Comparison of ENCODE assay signal across 29 cellular contexts in the genomic region with DNA sequence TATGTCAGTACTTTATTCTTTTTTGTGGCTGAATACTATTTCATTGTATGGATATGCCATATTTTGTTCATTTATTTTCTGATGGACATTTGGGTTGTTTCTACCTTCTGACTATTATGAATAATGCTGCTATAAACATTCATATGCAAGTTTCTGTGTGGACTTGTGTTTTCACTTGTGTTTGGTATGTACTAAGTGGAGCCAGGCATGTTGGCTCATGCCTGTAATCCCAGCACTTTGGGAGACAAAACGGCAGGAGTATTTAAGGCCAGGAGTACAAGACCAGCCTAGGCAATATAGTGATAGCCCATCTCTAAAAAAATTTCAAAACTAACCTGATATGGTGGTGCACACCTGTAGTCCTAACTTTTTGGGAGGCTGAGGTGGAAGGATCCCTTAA. TPM values are rescaled to one million over a fixed set of nuclear protein-coding genes. Genes with fewer than 3 reads are reported as not detected.
A peak's percentile ranks its signal among the peaks of the same experiment; 100 is the strongest.
DNase-seq lines count a peak whose midpoint lies in the region; ATAC-seq, FAIRE-seq and TF ChIP-seq lines count a peak whose summit lies in the region.
"Had no signal": no experiment of that assay in that cellular context is flagged by ENCODE, and none has a peak within 500 bp of the region (broad histone marks: within the 10 kb centered on the region; RNA-seq: fewer than 3 reads in every experiment).

No MANE protein-coding gene starts in this region.

- ATAC-seq in stimulated activated naive CD8-positive, alpha-beta T cell treated with anti-CD3 and anti-CD28 coated beads, Interleukin-15, Interleukin-2, amounts not matched to agents 100 U/mL and 50 U/mL, for 24 hours = no peak
- ATAC-seq in T-helper 17 cell = no peak
- no peak for ATAC-seq in stimulated activated naive B cell treated with anti-CD40 and anti-IgM and Interleukin-4, amounts not matched to agents 10 μg/mL and 1 μg/mL and 100 μg/mL, for 72 hours (replicated peaks)
- ATAC-seq in GM18867 (IDR thresholded peaks at IDR 0.05; ENCODE audit: unreplicated experiment) = no peak
- ATAC-seq: heart right ventricle; left lobe of liver; naive thymus-derived CD8-positive, alpha-beta T cell; right cardiac atrium; SK-N-SH treated with all-trans-retinoic acid at 6 μM for 48 hours had no signal

- no peaks in the 10 kb centered on the region for H3K9me1 ChIP-seq in endothelial cell of umbilical vein (replicated peaks; ENCODE audit: control insufficient read depth, extremely low read depth, insufficient read depth, low read length)

- H3K27me3 Mint-ChIP-seq in stimulated activated naive CD8-positive, alpha-beta T cell treated with anti-CD3 and anti-CD28 coated beads, Interleukin-15, Interleukin-2, amounts not matched to agents 100 ng/mL and 50 ng/mL, for 24 hours = no peaks in the 10 kb centered on the region
- no peaks in the 10 kb centered on the region for H3K27me3 Mint-ChIP-seq in T-helper 17 cell
- no peaks in the 10 kb centered on the region for H3K27me3 Mint-ChIP-seq in stimulated activated naive B cell treated with anti-CD40 and anti-IgM and Interleukin-4, amounts not matched to agents 10 μg/mL and 1 μg/mL and 100 μg/mL, for 72 hours
- H3K27me3 Mint-ChIP-seq: dendritic cell treated with granulocyte-macrophage colony-stimulating factor and Interleukin-4, amounts not matched to agents 40 ng/mL and 50 ng/mL, for 4 days; IgD-negative memory B cell; naive thymus-derived CD8-positive, alpha-beta T cell had no signal

- POLR2A ChIA-PET in endothelial cell of umbilical vein (lab: Charles Lee) = no interaction called here

- H3K9me3 Mint-ChIP-seq in stimulated activated naive CD8-positive, alpha-beta T cell treated with anti-CD3 and anti-CD28 coated beads, Interleukin-15, Interleukin-2, amounts not matched to agents 100 ng/mL and 50 ng/mL, for 24 hours = no peaks in the 10 kb centered on the region
- no peaks in the 10 kb centered on the region for H3K9me3 Mint-ChIP-seq in stimulated activated naive B cell treated with anti-CD40 and anti-IgM and Interleukin-4, amounts not matched to agents 10 μg/mL and 1 μg/mL and 100 μg/mL, for 72 hours
- H3K9me3 Mint-ChIP-seq: naive thymus-derived CD8-positive, alpha-beta T cell had no signal

- peak overlapping the region; percentile 30 for H3K27ac ChIP-seq in endothelial cell of umbilical vein (ENCODE audit: insufficient read depth, low read depth, low read length)
- H3K27ac ChIP-seq: heart right ventricle, parathyroid adenoma, RWPE1, stomach, transverse colon had no signal

- H3K9ac ChIP-seq in endothelial cell of umbilical vein (replicated peaks; ENCODE audit: extremely low read depth, insufficient read depth, low read length) = no peak overlapping the region
- H3K9ac ChIP-seq: parathyroid adenoma had no signal

- H3K27me3 ChIP-seq in endothelial cell of umbilical vein (ENCODE audit: control insufficient read depth in 2 of 2, insufficient read depth in 2 of 2, low read length in 2 of 2) = no peaks in the 10 kb centered on the region
- H3K27me3 ChIP-seq: heart right ventricle, stomach, transverse colon had no signal

- no peak overlapping the region for H3K4me3 Mint-ChIP-seq in stimulated activated naive CD8-positive, alpha-beta T cell treated with anti-CD3 and anti-CD28 coated beads, Interleukin-15, Interleukin-2, amounts not matched to agents 100 ng/mL and 50 ng/mL, for 24 hours
- H3K4me3 Mint-ChIP-seq in T-helper 17 cell = no peak overlapping the region
- H3K4me3 Mint-ChIP-seq in stimulated activated naive B cell treated with anti-CD40 and anti-IgM and Interleukin-4, amounts not matched to agents 10 μg/mL and 1 μg/mL and 100 μg/mL, for 72 hours = no peak overlapping the region
- H3K4me3 Mint-ChIP-seq: dendritic cell treated with granulocyte-macrophage colony-stimulating factor and Interleukin-4, amounts not matched to agents 40 ng/mL and 50 ng/mL, for 4 days; IgD-negative memory B cell; mesothelial cell of epicardium; naive thymus-derived CD8-positive, alpha-beta T cell had no signal

- CTCF ChIA-PET in endothelial cell of umbilical vein (lab: Charles Lee) = interaction anchor here (1.0 to 1.1 kb wide), 3 partner anchors 11 to 20 kb away, joined by 3 read pairs; no protein-coding TSS in a partner anchor

- no peak overlapping the region for H3K4me3 ChIP-seq in endothelial cell of umbilical vein (replicated peaks in 1 of 3; ENCODE audit: insufficient read depth in 1 of 3, low read depth in 1 of 3, low read length in 3 of 3)
- H3K4me3 ChIP-seq: heart right ventricle, stomach, transverse colon had no signal

- H4K20me1 ChIP-seq in endothelial cell of umbilical vein (replicated peaks; ENCODE audit: control insufficient read depth, extremely low read depth, insufficient read depth, low read length) = peaks cover 20% of the 10 kb centered on the region

- H3K27ac Mint-ChIP-seq in stimulated activated naive CD8-positive, alpha-beta T cell treated with anti-CD3 and anti-CD28 coated beads, Interleukin-15, Interleukin-2, amounts not matched to agents 100 ng/mL and 50 ng/mL, for 24 hours = peak overlapping the region; percentile 2
- peak overlapping the region; percentile 17 for H3K27ac Mint-ChIP-seq in T-helper 17 cell
- peak overlapping the region; percentile 51 for H3K27ac Mint-ChIP-seq in stimulated activated naive B cell treated with anti-CD40 and anti-IgM and Interleukin-4, amounts not matched to agents 10 μg/mL and 1 μg/mL and 100 μg/mL, for 72 hours
- H3K27ac Mint-ChIP-seq: dendritic cell treated with granulocyte-macrophage colony-stimulating factor and Interleukin-4, amounts not matched to agents 40 ng/mL and 50 ng/mL, for 4 days; mesothelial cell of epicardium had no signal

- peaks cover 17% of the 10 kb centered on the region for H3K4me1 ChIP-seq in endothelial cell of umbilical vein (ENCODE audit: control insufficient read depth, extremely low read depth, insufficient read depth, low read length)
- H3K4me1 ChIP-seq: parathyroid adenoma had no signal

- no peak for DNase-seq in stimulated activated naive CD8-positive, alpha-beta T cell treated with anti-CD3 and anti-CD28 coated beads, Interleukin-15, Interleukin-2, amounts not matched to agents 100 U/mL and 50 U/mL, for 24 hours
- DNase-seq in T-helper 17 cell (no peak), endothelial cell of umbilical vein (ENCODE audit: low read depth, low spot score) (no peak), NCI-H510A treated with DMSO at 0.1 percent for 48 hours (lab: John Stamatoyannopoulos, UW) (no peak), mucosa of gallbladder (ENCODE audit: low spot score) (no peak)
- no peak for DNase-seq in stimulated activated naive B cell treated with anti-CD40 and anti-IgM and Interleukin-4, amounts not matched to agents 10 μg/mL and 1 μg/mL and 100 μg/mL, for 72 hours
- DNase-seq: activated CD4-positive, alpha-beta T cell treated with anti-CD3 and anti-CD28 coated beads, Interleukin-2, amount 50 U/mL, for 4 hours; activated CD8-positive, alpha-beta memory T cell treated with anti-CD3 and anti-CD28 coated beads, Interleukin-2, amount 50 U/mL, for 48 hours; activated gamma-delta T cell treated with Interleukin-2 at 50 U/mL for 16 hours; caudate nucleus; heart right ventricle; naive thymus-derived CD8-positive, alpha-beta T cell; NCI-H1105; NCI-H1930; NCI-H774; right cardiac atrium; stomach; T-helper 9 cell; transverse colon had no signal

- TF ChIP-seq CTCF in endothelial cell of umbilical vein (IDR thresholded peaks at IDR 0.05; ENCODE audit: extremely low read depth in 1 of 2, insufficient read depth in 1 of 2, low read depth in 1 of 2, low read length in 2 of 2) = no peak

- intact Hi-C loops in endothelial cell of umbilical vein (cut with micrococcal nuclease) = no loop called here

- TF ChIP-seq POLR2A in endothelial cell of umbilical vein (IDR thresholded peaks at IDR 0.05; ENCODE audit: low read depth, low read length) = no peak

- peaks cover 25 to 32% of the 10 kb centered on the region in 2 experiments for H3K36me3 ChIP-seq in endothelial cell of umbilical vein (ENCODE audit: control insufficient read depth in 2 of 2, extremely low read depth in 1 of 2, insufficient read depth in 2 of 2, low read length in 2 of 2)

- H3K36me3 Mint-ChIP-seq in stimulated activated naive CD8-positive, alpha-beta T cell treated with anti-CD3 and anti-CD28 coated beads, Interleukin-15, Interleukin-2, amounts not matched to agents 100 ng/mL and 50 ng/mL, for 24 hours (ENCODE audit: low read depth) = peaks cover 69% of the 10 kb centered on the region
- peaks cover 4% of the 10 kb centered on the region for H3K36me3 Mint-ChIP-seq in T-helper 17 cell (ENCODE audit: low read depth)
- H3K36me3 Mint-ChIP-seq in stimulated activated naive B cell treated with anti-CD40 and anti-IgM and Interleukin-4, amounts not matched to agents 10 μg/mL and 1 μg/mL and 100 μg/mL, for 72 hours = peaks cover 31 to 34% of the 10 kb centered on the region in 2 donors

- no peak overlapping the region for H3K4me2 ChIP-seq in endothelial cell of umbilical vein (ENCODE audit: insufficient read depth, low read length)

- peaks cover 26% of the 10 kb centered on the region for H3K4me1 Mint-ChIP-seq in stimulated activated naive CD8-positive, alpha-beta T cell treated with anti-CD3 and anti-CD28 coated beads, Interleukin-15, Interleukin-2, amounts not matched to agents 100 ng/mL and 50 ng/mL, for 24 hours (ENCODE audit: low read depth)
- peaks cover 27% of the 10 kb centered on the region for H3K4me1 Mint-ChIP-seq in T-helper 17 cell
- peaks cover 5 to 17% of the 10 kb centered on the region in 2 donors for H3K4me1 Mint-ChIP-seq in stimulated activated naive B cell treated with anti-CD40 and anti-IgM and Interleukin-4, amounts not matched to agents 10 μg/mL and 1 μg/mL and 100 μg/mL, for 72 hours
- H3K4me1 Mint-ChIP-seq: mesothelial cell of epicardium had no signal

- H2AFZ ChIP-seq in endothelial cell of umbilical vein (ENCODE audit: low read depth, low read length) = no peak overlapping the region
- H2AFZ ChIP-seq: parathyroid adenoma had no signal

- BruUV-seq in endothelial cell of umbilical vein (replicated peaks; lab: Mats Ljungman, UMichigan) = no TSS peak

- H3K79me2 ChIP-seq in endothelial cell of umbilical vein (ENCODE audit: control insufficient read depth, insufficient read depth, low read length) = peaks cover 95% of the 10 kb centered on the region

- dilution Hi-C loops in endothelial cell of umbilical vein (cut with MboI; ENCODE audit: extremely low pct_ligation_motif_present, low sequenced_read_pairs) = no loop called here

- no peak for FAIRE-seq in endothelial cell of umbilical vein (lab: Jason Lieb, UNC)
- FAIRE-seq: GM12892 had no signal

- no peaks in the 10 kb centered on the region for H3K9me3 ChIP-seq in T-helper 17 cell (ENCODE audit: control insufficient read depth, low read length, poor library complexity, severe bottlenecking)
- no peaks in the 10 kb centered on the region for H3K9me3 ChIP-seq in endothelial cell of umbilical vein (replicated peaks; ENCODE audit: control insufficient read depth, insufficient read depth, low read length)
- H3K9me3 ChIP-seq: heart right ventricle, stomach, transverse colon had no signal

RNA-seq across cellular contexts. Expression of gene MARCHF7, which starts 23.3 kb away (rescaled TPM):
- total RNA-seq in T-helper 17 cell = 10 to 100 TPM; 62.0 to 69.4 TPM
- total RNA-seq in endothelial cell of umbilical vein = 82.0 and 93.9 TPM in 2 replicates
- 15.3 and 21.2 TPM in 2 replicates for polyA plus RNA-seq in endothelial cell of umbilical vein
- 30.6 and 34.0 TPM in 2 replicates for polyA plus RNA-seq in endothelial cell of umbilical vein (2011; cell fraction: cytosol; rRNA removed)
- polyA plus RNA-seq in endothelial cell of umbilical vein (2011; cell fraction: nucleus; rRNA removed) = 58.5 and 66.8 TPM in 2 replicates
- 85.2 and 99.4 TPM in 2 replicates for polyA plus RNA-seq in endothelial cell of umbilical vein (2012)
- polyA minus RNA-seq in endothelial cell of umbilical vein = 40.9 and 45.4 TPM in 2 replicates
- 16.8 TPM for polyA minus RNA-seq in endothelial cell of umbilical vein (2011; cell fraction: cytosol; rRNA and poly(A)+ RNA removed)
- 71.7 and 109 TPM in 2 replicates for polyA minus RNA-seq in endothelial cell of umbilical vein (2011; cell fraction: nucleus; rRNA and poly(A)+ RNA removed)
- total RNA-seq in mucosa of gallbladder = 57.1 TPM
